In the genomic region with DNA sequence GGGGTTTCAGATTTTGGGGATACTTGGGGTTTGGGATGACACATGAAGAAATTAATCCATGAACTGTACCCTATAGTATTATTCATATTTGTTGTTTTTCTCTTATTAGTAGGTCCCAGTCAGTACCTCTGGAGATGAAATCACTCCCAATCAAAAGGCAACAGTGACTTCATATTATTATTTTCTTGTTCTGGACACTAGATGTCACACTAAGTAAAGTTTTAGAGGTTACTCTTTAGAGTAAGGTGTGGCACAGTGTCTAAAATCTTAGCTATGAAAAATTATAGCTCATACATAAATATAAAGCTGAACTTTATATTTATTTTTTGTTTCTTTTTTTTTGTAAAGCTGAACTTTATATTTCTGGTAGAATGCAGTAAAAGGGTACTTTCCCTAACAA, we compare ENCODE assay signal across 8 cellular contexts. TPM values are rescaled to one million over a fixed set of nuclear protein-coding genes. Genes with fewer than 3 reads are reported as not detected.
A peak's percentile ranks its signal among the peaks of the same experiment; 100 is the strongest.
DNase-seq lines count a peak whose midpoint lies in the region; ATAC-seq, FAIRE-seq and TF ChIP-seq lines count a peak whose summit lies in the region.

No MANE protein-coding gene starts in this region.

- no peaks in the 10 kb centered on the region for H3K27me3 Mint-ChIP-seq in memory B cell

- H3K36me3 Mint-ChIP-seq in memory B cell: no peaks in the 10 kb centered on the region

- DNase-seq in AG09319 (ENCODE audit: extremely low read depth, low read depth): no peak
- peak; percentile 5 for DNase-seq in NCI-H345 (lab: John Stamatoyannopoulos, UW)
- peak; percentile 43 for DNase-seq in bronchial epithelial cell (ENCODE audit: low read depth)
- peak in 1 of 2 donors; percentile 16 for DNase-seq in memory B cell (ENCODE audit: low spot score in 2 of 2)
- no peak for DNase-seq in tibial artery
- no peak for DNase-seq in SHP77 (lab: John Stamatoyannopoulos, UW)
- DNase-seq in stimulated activated CD4-positive, alpha-beta T cell treated with anti-CD3 and anti-CD28 coated beads, Interleukin-15, amount 100 ng/mL, for 24 hours: no peak

- no peak overlapping the region for H3K27ac ChIP-seq in tibial artery

- no peaks in the 10 kb centered on the region for H3K4me1 ChIP-seq in tibial artery

- H3K9me3 ChIP-seq in tibial artery: no peaks in the 10 kb centered on the region

- no peaks in the 10 kb centered on the region for H3K9me3 Mint-ChIP-seq in memory B cell

- FAIRE-seq in bronchial epithelial cell (lab: Jason Lieb, UNC): no peak

- H3K4me3 Mint-ChIP-seq in memory B cell: no peak overlapping the region

- ATAC-seq in GM18517 (IDR thresholded peaks at IDR 0.05; ENCODE audit: unreplicated experiment): peak; percentile 57
- peak; percentile 80 for ATAC-seq in memory B cell (ENCODE audit: low read depth)

- intact Hi-C loops in tibial artery (cut with DNase I; ENCODE audit: low total_unique reads): no loop called here

- no peak overlapping the region for H3K27ac Mint-ChIP-seq in memory B cell

- H3K36me3 ChIP-seq in bronchial epithelial cell (ENCODE audit: control insufficient read depth, insufficient read depth, low read length): peaks cover 3% of the 10 kb centered on the region
- peaks cover 28 to 43% (median 36%) of the 10 kb centered on the region in 3 donors for H3K36me3 ChIP-seq in tibial artery

- H3K4me3 ChIP-seq in bronchial epithelial cell (ENCODE audit: low read depth, low read length): no peak overlapping the region
- H3K4me3 ChIP-seq in tibial artery: no peak overlapping the region

- no peaks in the 10 kb centered on the region for H3K4me1 Mint-ChIP-seq in memory B cell

- no peaks in the 10 kb centered on the region for H3K27me3 ChIP-seq in bronchial epithelial cell (ENCODE audit: control insufficient read depth, insufficient read depth, low read length)
- no peaks in the 10 kb centered on the region for H3K27me3 ChIP-seq in tibial artery

- TF ChIP-seq CTCF in AG09319 (IDR thresholded peaks at IDR 0.05; ENCODE audit: low read depth, low read length): peak; percentile 12
- peak; percentile 18 for TF ChIP-seq CTCF in bronchial epithelial cell (IDR thresholded peaks at IDR 0.05; ENCODE audit: insufficient read depth, low read length, severe bottlenecking)
- TF ChIP-seq CTCF in tibial artery (IDR thresholded peaks at IDR 0.05): no peak

RNA-seq across cellular contexts. Expression of a gene that starts 35.1 kb away (rescaled TPM):
- 40.2 and 44.2 TPM in 2 replicates for total RNA-seq in bronchial epithelial cell

RNA-seq across cellular contexts. Expression of a gene that starts 46.1 kb away (rescaled TPM):
- 0.26 and 0.38 TPM in 2 replicates for total RNA-seq in bronchial epithelial cell

Comparison
In these comparisons a context has a peak if more than half of its experiments do, and no peak if none do; other contexts are left out.
1. DNase-seq: peak in NCI-H345 (single experiment) and bronchial epithelial cell (single experiment); none in AG09319 (single experiment), tibial artery (0 of 2), SHP77 (0 of 2) and stimulated activated CD4-positive, alpha-beta T cell treated with anti-CD3 and anti-CD28 coated beads, Interleukin-15, amount 100 ng/mL, for 24 hours (single experiment).
2. CTCF ChIP-seq: peak in AG09319 (single experiment) and bronchial epithelial cell (single experiment); none in tibial artery (0 of 2).